8 cellular contexts compared by ENCODE assay signal in genomic region chr18:32091325-32091723, GRCh38. TPM values are rescaled to one million over a fixed set of nuclear protein-coding genes. Genes with fewer than 3 reads are reported as not detected.
A peak's percentile ranks its signal among the peaks of the same experiment; 100 is the strongest.
DNase-seq lines count a peak whose midpoint lies in the region; ATAC-seq and TF ChIP-seq lines count a peak whose summit lies in the region.

No MANE protein-coding gene starts in this region.

- H3K4me3 ChIP-seq in CD4-positive, alpha-beta memory T cell (ENCODE audit: low read length in 2 of 2), result peak overlapping the region in 1 of 2 donors; percentile 91
- peak overlapping the region; percentile 92 for H3K4me3 ChIP-seq in OCI-LY3 (ENCODE audit: low read length)
- peak overlapping the region; percentile 88 for H3K4me3 ChIP-seq in endodermal cell (ENCODE audit: low read length)
- H3K4me3 ChIP-seq in neutrophil (ENCODE audit: low read depth in 1 of 2, low read length in 1 of 2), result peak overlapping the region; percentile 93 to 95

- H2AFZ ChIP-seq in OCI-LY3 (ENCODE audit: low read depth, low read length), result peak overlapping the region; percentile 75

- H4K20me1 ChIP-seq in OCI-LY3 (ENCODE audit: insufficient read depth, low read length), result peaks cover 30% of the 10 kb centered on the region

- H3K4me3 Mint-ChIP-seq in CD4-positive, alpha-beta memory T cell, result peak overlapping the region; percentile 86 to 98 (median 97)
- H3K4me3 Mint-ChIP-seq in endodermal cell, result peak overlapping the region; percentile 89

- CTCF ChIA-PET in CD4-positive, alpha-beta memory T cell (lab: Charles Lee; ENCODE audit: partially characterized antibody), result interaction anchor here (1.4 to 4.9 kb wide), 4 partner anchors 19 to 149 kb away, joined by 3 to 23 read pairs (median 8); partner anchors contain the start of genes RNF125 and TRAPPC8

- POLR2A ChIA-PET in CD4-positive, alpha-beta memory T cell (lab: Charles Lee; ENCODE audit: partially characterized antibody), result interaction anchor here (0.7 to 5.0 kb wide), 18 partner anchors 8 to 166 kb away, joined by 3 to 147 read pairs (median 6); partner anchors contain the start of genes RNF125 and TRAPPC8

- no peaks in the 10 kb centered on the region for H3K27me3 Mint-ChIP-seq in CD4-positive, alpha-beta memory T cell
- no peaks in the 10 kb centered on the region for H3K27me3 Mint-ChIP-seq in endodermal cell (ENCODE audit: insufficient read depth)

- H3K9me3 ChIP-seq in CD4-positive, alpha-beta memory T cell (ENCODE audit: control insufficient read depth in 1 of 2, low read length in 2 of 2), result no peaks in the 10 kb centered on the region
- H3K9me3 ChIP-seq in OCI-LY3 (ENCODE audit: insufficient read depth, low read length) (no peaks in the 10 kb centered on the region), endodermal cell (ENCODE audit: control insufficient read depth, low read length) (no peaks in the 10 kb centered on the region), neutrophil (no peaks in the 10 kb centered on the region)

- H3K9ac ChIP-seq in OCI-LY3 (ENCODE audit: low read length) (peak overlapping the region; percentile 98), endodermal cell (ENCODE audit: extremely low read depth, low read length, poor library complexity, severe bottlenecking) (peak overlapping the region; percentile 92)

- H3K79me2 ChIP-seq in OCI-LY3 (ENCODE audit: low read length), result peaks cover 39% of the 10 kb centered on the region

- H3K27ac Mint-ChIP-seq in CD4-positive, alpha-beta memory T cell, result peak overlapping the region; percentile 95 to 99 (median 98)
- H3K27ac Mint-ChIP-seq in endodermal cell, result peak overlapping the region; percentile 96

- H3K36me3 ChIP-seq in CD4-positive, alpha-beta memory T cell (ENCODE audit: insufficient read depth, low read length), result no peaks in the 10 kb centered on the region
- peaks cover 27% of the 10 kb centered on the region for H3K36me3 ChIP-seq in OCI-LY3 (replicated peaks; ENCODE audit: low read depth, low read length)
- H3K36me3 ChIP-seq in endodermal cell (ENCODE audit: control insufficient read depth, insufficient read depth, low read length), result peaks cover 22% of the 10 kb centered on the region
- H3K36me3 ChIP-seq in neutrophil, result peaks cover 3% of the 10 kb centered on the region

- WGBS in endodermal cell (ENCODE audit: insufficient coverage in 1 of 2, insufficient read length in 1 of 2), 2 experiments, result 47 to 55% methylated on average over 3 to 6 of the region's 7 CpGs

- H3K27ac ChIP-seq in CD4-positive, alpha-beta memory T cell (ENCODE audit: low read depth, low read length), result peak overlapping the region; percentile 98
- peak overlapping the region; percentile 94 for H3K27ac ChIP-seq in OCI-LY3 (ENCODE audit: low read length)
- H3K27ac ChIP-seq in endodermal cell (ENCODE audit: low read depth, low read length), result peak overlapping the region; percentile 99
- H3K27ac ChIP-seq in neutrophil, result peak overlapping the region; percentile 94

- no peaks in the 10 kb centered on the region for H3K27me3 ChIP-seq in CD4-positive, alpha-beta memory T cell (ENCODE audit: insufficient read depth, low read length)
- H3K27me3 ChIP-seq in OCI-LY3 (ENCODE audit: low read depth, low read length), result no peaks in the 10 kb centered on the region
- no peaks in the 10 kb centered on the region for H3K27me3 ChIP-seq in endodermal cell (ENCODE audit: control insufficient read depth, insufficient read depth, low read length, poor library complexity, severe bottlenecking)
- no peaks in the 10 kb centered on the region for H3K27me3 ChIP-seq in neutrophil

- H3K4me1 Mint-ChIP-seq in CD4-positive, alpha-beta memory T cell, result peaks cover 24 to 53% (median 38%) of the 10 kb centered on the region in 4 donors
- H3K4me1 Mint-ChIP-seq in endodermal cell, result peaks cover 11% of the 10 kb centered on the region

- peak overlapping the region; percentile 73 for H3K4me2 ChIP-seq in OCI-LY3 (ENCODE audit: low read length)

- DNase-seq in CD4-positive, alpha-beta memory T cell, result no peak
- no peak for DNase-seq in endodermal cell
- DNase-seq in activated effector memory CD4-positive, alpha-beta T cell treated with Interleukin-2 at 50 U/mL for 16 hours, result no peak
- DNase-seq in kidney tubule cell (ENCODE audit: low spot score), result no peak
- no peak for DNase-seq in activated gamma-delta T cell (lab: John Stamatoyannopoulos, UW)

- peaks cover 38% of the 10 kb centered on the region for H3K4me1 ChIP-seq in CD4-positive, alpha-beta memory T cell (ENCODE audit: insufficient read depth, low read length)
- H3K4me1 ChIP-seq in OCI-LY3 (ENCODE audit: low read length) (peaks cover 15% of the 10 kb centered on the region), endodermal cell (ENCODE audit: control insufficient read depth, insufficient read depth, low read length) (peaks cover 2% of the 10 kb centered on the region), neutrophil (ENCODE audit: control insufficient read depth in 1 of 2, insufficient read depth in 1 of 2, low read depth in 1 of 2, low read length in 1 of 2) (peaks cover 49 to 53% of the 10 kb centered on the region in 2 experiments)

- H3K9me3 Mint-ChIP-seq in CD4-positive, alpha-beta memory T cell, result no peaks in the 10 kb centered on the region
- H3K9me3 Mint-ChIP-seq in endodermal cell, result no peaks in the 10 kb centered on the region

- no peak for TF ChIP-seq CTCF in OCI-LY3 (IDR thresholded peaks at IDR 0.05; ENCODE audit: low read depth, low read length)
- TF ChIP-seq CTCF in endodermal cell (conservative IDR thresholded peaks at IDR 0.05), result no peak
- TF ChIP-seq CTCF in neutrophil (IDR thresholded peaks at IDR 0.05), result no peak

- intact Hi-C loops in CD4-positive, alpha-beta memory T cell (cut with micrococcal nuclease), result loop anchor here (10.0 kb wide), 1 partner anchor 407 kb away; the partner anchor contains the start of gene B4GALT6

- H3K36me3 Mint-ChIP-seq in CD4-positive, alpha-beta memory T cell, result peaks cover 19 to 32% of the 10 kb centered on the region in 2 donors
- H3K36me3 Mint-ChIP-seq in endodermal cell (ENCODE audit: low read depth), result peaks cover 24% of the 10 kb centered on the region

- no peak for ATAC-seq in GM19467 (IDR thresholded peaks at IDR 0.05; ENCODE audit: unreplicated experiment)

RNA-seq across cellular contexts. Expression of gene RNF138, which starts 0.3 kb away (rescaled TPM):
- total RNA-seq in CD4-positive, alpha-beta memory T cell, result 10 to 100 TPM; 58.1 to 61.8 TPM
- polyA plus RNA-seq in CD4-positive, alpha-beta memory T cell, result 10 to 100 TPM; 74.6 to 83.2 TPM
- total RNA-seq in endodermal cell, result 10 to 100 TPM; 45.2 to 59.6 TPM
- 70.9 TPM for polyA plus RNA-seq in endodermal cell (2013, experiment 1 of 2)
- 56.7 TPM for polyA plus RNA-seq in endodermal cell (2013, experiment 2 of 2)
